17 cellular contexts compared by ENCODE assay signal in the genomic region with DNA sequence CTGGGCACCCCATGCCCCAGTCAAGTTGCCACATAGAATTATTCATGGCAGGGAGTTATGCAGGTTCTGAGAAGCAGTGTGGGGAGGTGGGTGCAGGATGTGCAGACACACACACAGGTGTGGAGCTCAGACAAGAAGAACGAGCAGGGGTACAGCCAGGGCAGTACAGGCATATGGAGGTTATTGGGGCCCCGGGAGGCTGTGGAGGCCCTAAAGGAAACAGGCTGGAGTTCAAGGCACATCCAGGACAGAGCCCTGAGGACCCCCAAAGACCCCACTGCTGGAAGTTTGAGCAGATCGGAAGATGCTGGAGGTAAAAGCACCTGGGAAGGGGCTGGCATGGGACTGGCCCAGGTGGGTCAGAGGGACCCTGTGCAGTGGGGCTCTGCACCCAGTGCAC.
DNase-seq lines count a peak whose midpoint lies in the region; ATAC-seq and TF ChIP-seq lines count a peak whose summit lies in the region.
"Had no signal": no experiment of that assay in that cellular context is flagged by ENCODE, and none has a peak within 500 bp of the region (broad histone marks: within the 10 kb centered on the region; RNA-seq: fewer than 3 reads in every experiment).

No MANE protein-coding gene starts in this region.

- H3K23ac ChIP-seq in mesenchymal stem cell (ENCODE audit: low read length in 2 of 2): no peak overlapping the region

- no peaks in the 10 kb centered on the region for H3K27me3 ChIP-seq in DND-41 (ENCODE audit: insufficient read depth, low read length, poor library complexity)
- peaks cover 0 to 1% of the 10 kb centered on the region in 2 experiments for H3K27me3 ChIP-seq in mesenchymal stem cell (ENCODE audit: control insufficient read depth in 1 of 2, insufficient read depth in 1 of 2, low read length in 2 of 2)
- H3K27me3 ChIP-seq: BE2C; BLaER1 treated with 17β-estradiol and CSF1 and Interleukin-3, amounts not matched to agents 10 nM and 100 nM had no signal

- no peaks in the 10 kb centered on the region for H3K9me3 ChIP-seq in DND-41 (ENCODE audit: insufficient read depth, low read length, severe bottlenecking)
- peaks cover 13% of the 10 kb centered on the region for H3K9me3 ChIP-seq in KOPT-K1 (ENCODE audit: insufficient read depth, low read length, poor library complexity, severe bottlenecking)
- H3K9me3 ChIP-seq in mesenchymal stem cell (ENCODE audit: control insufficient read depth, low read length): no peaks in the 10 kb centered on the region
- H3K9me3 ChIP-seq: A549, BE2C had no signal

- 97% methylated on average over 3 of the region's 3 CpGs for WGBS in mesenchymal stem cell

- H3K9ac ChIP-seq in DND-41 (ENCODE audit: low read depth, low read length): no peak overlapping the region
- H3K9ac ChIP-seq in mesenchymal stem cell (ENCODE audit: low read length): no peak overlapping the region
- H3K9ac ChIP-seq: BLaER1 treated with 17β-estradiol and CSF1 and Interleukin-3, amounts not matched to agents 10 nM and 100 nM had no signal

- H3K27ac ChIP-seq in DND-41 (ENCODE audit: low read length) (peak overlapping the region; percentile 11; the same call in 1 of the 2 replicates), KOPT-K1 (ENCODE audit: low read depth, low read length, poor library complexity, severe bottlenecking) (peak overlapping the region; percentile 20), mesenchymal stem cell (ENCODE audit: low read length, poor library complexity, severe bottlenecking) (no peak overlapping the region)
- H3K27ac ChIP-seq: A549 had no signal

- H3K18ac ChIP-seq in mesenchymal stem cell (ENCODE audit: low read depth in 1 of 2, low read length in 2 of 2): peak overlapping the region; percentile 3 to 14

- H3K14ac ChIP-seq in mesenchymal stem cell (ENCODE audit: low read length in 2 of 2): no peak overlapping the region

- ATAC-seq in DND-41 (ENCODE audit: insufficient read depth, low read depth) (0 out of 3 replicates have a peak, but pooled peaks have one; percentile 9), sciatic nerve (no peak)
- no peak for ATAC-seq in activated CD8-positive, alpha-beta T cell treated with anti-CD3 and anti-CD28 coated beads, Interleukin-2, amount 10 ng/mL, durations not matched to agents 7 days and 5 days
- ATAC-seq: A549 had no signal

- intact Hi-C loops in sciatic nerve (cut with DNase I): no loop called here

- H3K4me2 ChIP-seq in DND-41 (ENCODE audit: insufficient read depth, low read length): no peak overlapping the region
- no peak overlapping the region for H3K4me2 ChIP-seq in mesenchymal stem cell (ENCODE audit: low read length, poor library complexity, severe bottlenecking)
- H3K4me2 ChIP-seq: A549 had no signal

- no peak overlapping the region for H2AK5ac ChIP-seq in mesenchymal stem cell (ENCODE audit: low read length, severe bottlenecking)

- no peak overlapping the region for H2BK5ac ChIP-seq in mesenchymal stem cell (ENCODE audit: low read depth, low read length, poor library complexity, severe bottlenecking)

- peak overlapping the region; percentile 20 to 24 for H3K4ac ChIP-seq in mesenchymal stem cell (ENCODE audit: low read depth in 1 of 2, low read length in 2 of 2)

- H3K79me2 ChIP-seq in DND-41 (ENCODE audit: insufficient read depth, low read length): no peaks in the 10 kb centered on the region

- H2BK12ac ChIP-seq in mesenchymal stem cell (ENCODE audit: low read length in 2 of 2): peak overlapping the region in 1 of 2 experiments; percentile 42

- no peak overlapping the region for H3K27ac Mint-ChIP-seq in activated CD8-positive, alpha-beta T cell treated with anti-CD3 and anti-CD28 coated beads, Interleukin-2, amount 10 ng/mL, durations not matched to agents 7 days and 5 days
- H3K27ac Mint-ChIP-seq: CD4-positive, alpha-beta T cell; CD8-positive, alpha-beta memory T cell had no signal

- H2BK120ac ChIP-seq in mesenchymal stem cell (ENCODE audit: low read depth, low read length): no peak overlapping the region

- H4K20me1 ChIP-seq in DND-41 (ENCODE audit: insufficient read depth, low read length): no peaks in the 10 kb centered on the region
- H4K20me1 ChIP-seq: BLaER1 treated with 17β-estradiol and CSF1 and Interleukin-3, amounts not matched to agents 10 nM and 100 nM had no signal

- H4K91ac ChIP-seq in mesenchymal stem cell (ENCODE audit: low read length): peak overlapping the region; percentile 75

- H3K36me3 ChIP-seq in DND-41 (ENCODE audit: insufficient read depth, low read length) (no peaks in the 10 kb centered on the region), KOPT-K1 (ENCODE audit: insufficient read depth, low read length) (no peaks in the 10 kb centered on the region), mesenchymal stem cell (ENCODE audit: control insufficient read depth in 1 of 2, insufficient read depth in 2 of 2, low read depth in 1 of 2, low read length in 2 of 2) (no peaks in the 10 kb centered on the region)
- H3K36me3 ChIP-seq: BE2C had no signal

- H3K4me1 Mint-ChIP-seq in activated CD8-positive, alpha-beta T cell treated with anti-CD3 and anti-CD28 coated beads, Interleukin-2, amount 10 ng/mL, durations not matched to agents 7 days and 5 days (ENCODE audit: low read depth): peaks cover 12% of the 10 kb centered on the region
- H3K4me1 Mint-ChIP-seq: CD8-positive, alpha-beta memory T cell had no signal

- TF ChIP-seq CTCF in DND-41 (IDR thresholded peaks at IDR 0.05; ENCODE audit: borderline replicate concordance, extremely low read depth, low read length, poor library complexity, severe bottlenecking): no peak

- H3K4me3 Mint-ChIP-seq in activated CD8-positive, alpha-beta T cell treated with anti-CD3 and anti-CD28 coated beads, Interleukin-2, amount 10 ng/mL, durations not matched to agents 7 days and 5 days: no peak overlapping the region
- H3K4me3 Mint-ChIP-seq: CD4-positive, alpha-beta T cell; CD8-positive, alpha-beta memory T cell had no signal

- H3K4me3 ChIP-seq in DND-41 (ENCODE audit: low read depth in 1 of 2, low read length in 2 of 2) (no peak overlapping the region), mesenchymal stem cell (ENCODE audit: insufficient read depth in 1 of 2, low read depth in 1 of 2, low read length in 2 of 2) (no peak overlapping the region)
- H3K4me3 ChIP-seq: A549; BLaER1 treated with 17β-estradiol and CSF1 and Interleukin-3, amounts not matched to agents 10 nM and 100 nM had no signal

- peak overlapping the region; percentile 93 for H2BK15ac ChIP-seq in mesenchymal stem cell (ENCODE audit: low read depth, poor library complexity, severe bottlenecking)

- no peaks in the 10 kb centered on the region for H3K9me3 Mint-ChIP-seq in activated CD8-positive, alpha-beta T cell treated with anti-CD3 and anti-CD28 coated beads, Interleukin-2, amount 10 ng/mL, durations not matched to agents 7 days and 5 days (ENCODE audit: insufficient read depth)
- H3K9me3 Mint-ChIP-seq: CD4-positive, alpha-beta T cell; CD8-positive, alpha-beta memory T cell had no signal

- CTCF ChIA-PET in activated CD8-positive, alpha-beta T cell treated with anti-CD3 and anti-CD28 coated beads, Interleukin-2, amount 10 ng/mL, durations not matched to agents 7 days and 5 days (lab: Charles Lee): no interaction called here

- POLR2A ChIA-PET in activated CD8-positive, alpha-beta T cell treated with anti-CD3 and anti-CD28 coated beads, Interleukin-2, amount 10 ng/mL, durations not matched to agents 7 days and 5 days (lab: Charles Lee): interaction anchor here (0.9 kb wide), 1 partner anchor 28 kb away, joined by 3 read pairs; no protein-coding TSS in a partner anchor

- no peaks in the 10 kb centered on the region for H3K79me1 ChIP-seq in mesenchymal stem cell (replicated peaks; ENCODE audit: low read length, poor library complexity, severe bottlenecking)

- no peaks in the 10 kb centered on the region for H3K36me3 Mint-ChIP-seq in activated CD8-positive, alpha-beta T cell treated with anti-CD3 and anti-CD28 coated beads, Interleukin-2, amount 10 ng/mL, durations not matched to agents 7 days and 5 days (ENCODE audit: low read depth)
- H3K36me3 Mint-ChIP-seq: CD8-positive, alpha-beta memory T cell had no signal

- peak overlapping the region; percentile 20 for H4K8ac ChIP-seq in mesenchymal stem cell (ENCODE audit: low read length)

- H2AFZ ChIP-seq in DND-41 (ENCODE audit: low read depth, low read length) (no peak overlapping the region), mesenchymal stem cell (ENCODE audit: low read depth, low read length) (no peak overlapping the region)

- peaks cover 18% of the 10 kb centered on the region for H3K4me1 ChIP-seq in DND-41 (ENCODE audit: insufficient read depth, low read length)
- peaks cover 2% of the 10 kb centered on the region for H3K4me1 ChIP-seq in mesenchymal stem cell (ENCODE audit: control insufficient read depth, insufficient read depth, low read depth, low read length)
- H3K4me1 ChIP-seq: BE2C had no signal

- no peak for DNase-seq in DND-41
- no peak for DNase-seq in mesenchymal stem cell
- no peak for DNase-seq in activated CD8-positive, alpha-beta T cell treated with anti-CD3 and anti-CD28 coated beads, Interleukin-2, amount 10 ng/mL, durations not matched to agents 7 days and 5 days
- no peak for DNase-seq in sciatic nerve (ENCODE audit: low spot score)
- DNase-seq in GOT3 (lab: John Stamatoyannopoulos, UW): no peak
- DNase-seq: 8988T; ACHN; BE2C; CD4-positive, alpha-beta T cell; CD8-positive, alpha-beta memory T cell; DMS53; DMS79 treated with DMSO at 0.1 percent for 48 hours; H7; HCEC 1CT had no signal

- no peaks in the 10 kb centered on the region for H3K27me3 Mint-ChIP-seq in activated CD8-positive, alpha-beta T cell treated with anti-CD3 and anti-CD28 coated beads, Interleukin-2, amount 10 ng/mL, durations not matched to agents 7 days and 5 days (ENCODE audit: low read depth)
- H3K27me3 Mint-ChIP-seq: CD4-positive, alpha-beta T cell had no signal
